ENCODE assay signal across 9 cellular contexts in genomic region chr3:37993067-37993809, GRCh38. TPM values are rescaled to one million over a fixed set of nuclear protein-coding genes. Genes with fewer than 3 reads are reported as not detected.
DNase-seq lines count a peak whose midpoint lies in the region; ATAC-seq and TF ChIP-seq lines count a peak whose summit lies in the region.
"Had no signal": no experiment of that assay in that cellular context is flagged by ENCODE, and none has a peak within 500 bp of the region (broad histone marks: within the 10 kb centered on the region; RNA-seq: fewer than 3 reads in every experiment).

No MANE protein-coding gene starts in this region.

- TF ChIP-seq POLR2A in sigmoid colon (IDR thresholded peaks at IDR 0.05): no peak

- H3K27ac ChIP-seq in VCaP: peak overlapping the region; percentile 87
- peak overlapping the region; percentile 69 to 81 (median 77) for H3K27ac ChIP-seq in sigmoid colon

- no peaks in the 10 kb centered on the region for H3K36me3 ChIP-seq in sigmoid colon

- peak overlapping the region; percentile 74 for H3K4me3 ChIP-seq in GM12865 (ENCODE audit: low read depth, low read length)
- peak overlapping the region; percentile 74 for H3K4me3 ChIP-seq in fibroblast of the aortic adventitia (ENCODE audit: low read depth, low read length)
- peak overlapping the region in 3 of 4 donors; percentile 50 to 63 (median 61) for H3K4me3 ChIP-seq in sigmoid colon

- DNase-seq in GM12865 (ENCODE audit: low read depth): no peak
- DNase-seq in fibroblast of the aortic adventitia (ENCODE audit: low read depth): no peak
- DNase-seq in sigmoid colon: peak; percentile 9
- DNase-seq in DMS114 treated with DMSO at 0.1 percent for 48 hours (lab: John Stamatoyannopoulos, UW; ENCODE audit: unreplicated experiment): no peak

- ATAC-seq in GM19324 (IDR thresholded peaks at IDR 0.05; ENCODE audit: low FRiP score, unreplicated experiment) (no peak), HG02623 (IDR thresholded peaks at IDR 0.05; ENCODE audit: unreplicated experiment) (no peak), HG02588 (IDR thresholded peaks at IDR 0.05; ENCODE audit: unreplicated experiment) (no peak)

- TF ChIP-seq EP300 in sigmoid colon (IDR thresholded peaks at IDR 0.05): no peak

- H3K4me1 ChIP-seq in sigmoid colon: peaks cover 0 to 30% (median 21%) of the 10 kb centered on the region in 4 donors

- no peaks in the 10 kb centered on the region for H3K27me3 ChIP-seq in sigmoid colon

- no peaks in the 10 kb centered on the region for H3K9me3 ChIP-seq in sigmoid colon

- 18 to 61% methylated on average over 14 of the region's 14 CpGs for WGBS in sigmoid colon, 2 donors

- TF ChIP-seq CTCF in GM12865 (IDR thresholded peaks at IDR 0.05; ENCODE audit: insufficient read depth, low read depth, low read length, missing control alignments): no peak
- no peak for TF ChIP-seq CTCF in VCaP (conservative IDR thresholded peaks at IDR 0.05)
- TF ChIP-seq CTCF in fibroblast of the aortic adventitia (IDR thresholded peaks at IDR 0.05; ENCODE audit: insufficient read depth, low read length): no peak
- TF ChIP-seq CTCF in sigmoid colon (IDR thresholded peaks at IDR 0.05): no peak

- intact Hi-C loops in sigmoid colon (cut with DNase I): no loop called here

RNA-seq across cellular contexts. Expression of gene VILL, which starts 2.7 kb away (rescaled TPM):
- total RNA-seq in fibroblast of the aortic adventitia (ENCODE audit: low replicate concordance) (2.4 and 7.0 TPM in 2 replicates), sigmoid colon (1 to 10 TPM; 5.3 to 8.3 (median 6.6) TPM)
- polyA plus RNA-seq in sigmoid colon: 100 to 1,000 TPM in 1 of 3 donors, 10 to 100 TPM in 2; 81.7 to 175 (median 97.0) TPM
- polyA plus RNA-seq: neural cell had no signal

RNA-seq across cellular contexts. Expression of gene PLCD1, which starts 36.2 kb away (rescaled TPM):
- 20.5 and 28.3 TPM in 2 replicates for total RNA-seq in fibroblast of the aortic adventitia (ENCODE audit: low replicate concordance)
- 10 to 100 TPM; 10.3 to 22.7 (median 14.2) TPM for total RNA-seq in sigmoid colon
- polyA plus RNA-seq in sigmoid colon: 100 to 1,000 TPM in 1 of 3 donors, 10 to 100 TPM in 2; 29.0 to 139 (median 85.9) TPM

RNA-seq across cellular contexts. Expression of gene DLEC1, which starts 45.8 kb away (rescaled TPM):
- total RNA-seq in fibroblast of the aortic adventitia (ENCODE audit: low replicate concordance) (0.09 and 0.25 TPM in 2 replicates), sigmoid colon (under 1 TPM; 0.16 to 0.41 (median 0.32) TPM)
- under 1 TPM; 0.42 to 0.60 (median 0.46) TPM for polyA plus RNA-seq in sigmoid colon
